ENCODE assay signal across 8 cellular contexts in genomic region chr21:41426656-41427311, GRCh38. TPM values are rescaled to one million over a fixed set of nuclear protein-coding genes. Genes with fewer than 3 reads are reported as not detected.
DNase-seq lines count a peak whose midpoint lies in the region; ATAC-seq and TF ChIP-seq lines count a peak whose summit lies in the region.

No MANE protein-coding gene starts in this region.

- POLR2A ChIA-PET in BJ (lab: Charles Lee): no interaction called here

- ATAC-seq in GM21576 (IDR thresholded peaks at IDR 0.05; ENCODE audit: unreplicated experiment) (no peak), GM21423 (IDR thresholded peaks at IDR 0.05; ENCODE audit: unreplicated experiment) (no peak)

- H3K9ac ChIP-seq in HUES48 (ENCODE audit: low read depth, low read length): no peak overlapping the region
- peak overlapping the region in 1 of 2 donors; percentile 80 for H3K9ac ChIP-seq in mucosa of rectum (ENCODE audit: low read depth in 1 of 2, low read length in 2 of 2)

- H3K27me3 ChIP-seq in BJ (ENCODE audit: control insufficient read depth, insufficient read depth, low read length) (no peaks in the 10 kb centered on the region), HUES48 (ENCODE audit: control insufficient read depth, insufficient read depth, low read length) (peaks cover 47% of the 10 kb centered on the region), dorsolateral prefrontal cortex (peaks cover 0 to 4% (median 0%) of the 10 kb centered on the region in 45 donors), mucosa of rectum (ENCODE audit: control insufficient read depth in 2 of 2, insufficient read depth in 2 of 2, low read length in 2 of 2) (no peaks in the 10 kb centered on the region)

- DNase-seq in BJ (ENCODE audit: low read depth) (no peak), dorsolateral prefrontal cortex (no peak), COLO829 (ENCODE audit: low spot score) (no peak), NCI-H510A (lab: John Stamatoyannopoulos, UW) (no peak)

- CTCF ChIA-PET in BJ (lab: Yijun Ruan, JAX): no interaction called here

- H3K9me3 ChIP-seq in HUES48 (ENCODE audit: control insufficient read depth, insufficient read depth, low read length) (no peaks in the 10 kb centered on the region), mucosa of rectum (ENCODE audit: control insufficient read depth in 2 of 2, low read length in 2 of 2) (no peaks in the 10 kb centered on the region)

- H3K36me3 ChIP-seq in BJ (ENCODE audit: control insufficient read depth, insufficient read depth, low read length) (no peaks in the 10 kb centered on the region), HUES48 (ENCODE audit: control insufficient read depth, insufficient read depth, low read length) (no peaks in the 10 kb centered on the region), mucosa of rectum (ENCODE audit: control insufficient read depth in 2 of 2, insufficient read depth in 2 of 2, low read length in 2 of 2) (peaks cover 2% of the 10 kb centered on the region in 2 donors)

- no peaks in the 10 kb centered on the region for H3K4me1 ChIP-seq in HUES48 (ENCODE audit: control insufficient read depth, insufficient read depth, low read length)
- H3K4me1 ChIP-seq in mucosa of rectum (ENCODE audit: control insufficient read depth in 2 of 2, insufficient read depth in 2 of 2, low read length in 2 of 2): peaks cover 4 to 8% of the 10 kb centered on the region in 2 donors

- H3K27ac ChIP-seq in HUES48 (ENCODE audit: low read depth, low read length) (no peak overlapping the region), dorsolateral prefrontal cortex (peak overlapping the region in 43 of 59 donors; percentile 2 to 87 (median 63)), mucosa of rectum (ENCODE audit: low read depth in 2 of 2, low read length in 2 of 2) (peak overlapping the region in 1 of 2 donors; percentile 22)

- H3K4me3 ChIP-seq in BJ (ENCODE audit: low read depth, low read length): peak overlapping the region; percentile 54
- H3K4me3 ChIP-seq in HUES48 (ENCODE audit: low read depth, low read length): peak overlapping the region; percentile 57
- H3K4me3 ChIP-seq in dorsolateral prefrontal cortex: peak overlapping the region; percentile 44 to 82 (median 68)
- H3K4me3 ChIP-seq in mucosa of rectum (ENCODE audit: low read length in 2 of 2): peak overlapping the region; percentile 80 to 87

- intact Hi-C loops in dorsolateral prefrontal cortex (cut with DNase I): no loop called here

- TF ChIP-seq CTCF in BJ (IDR thresholded peaks at IDR 0.05; ENCODE audit: insufficient read depth, low read depth, low read length) (no peak), dorsolateral prefrontal cortex (IDR thresholded peaks at IDR 0.05 in 54 of 56, conservative IDR thresholded peaks at IDR 0.05 in 2 of 56; ENCODE audit: low read depth in 1 of 56, partially characterized antibody in 56 of 56) (no peak)

RNA-seq across cellular contexts. Expression of gene MX1, which starts 0.7 kb away (rescaled TPM):
- polyA plus RNA-seq in BJ (2011; rRNA removed): 5.9 and 7.2 TPM in 2 replicates
- 6.2 and 7.6 TPM in 2 replicates for polyA minus RNA-seq in BJ (2011; rRNA and poly(A)+ RNA removed)
- total RNA-seq in dorsolateral prefrontal cortex: 100 to 1,000 TPM in 3 of 120 experiments, 10 to 100 TPM in 117; 24.2 to 223 (median 40.0) TPM
